1 cellular context compared by ENCODE assay signal in genomic region chr17:13750783-13751484, GRCh38.
TF ChIP-seq lines count a peak whose summit lies in the region.

No MANE protein-coding gene starts in this region.

TF ChIP-seq in SK-N-SH, 30 proteins besides CTCF, POLR2A, EP300 and RAD21:
- TF ChIP-seq PBX3 (IDR thresholded peaks at IDR 0.05) (peak; percentile 20; the same call in 1 of the 2 replicates), TEAD4 (IDR thresholded peaks at IDR 0.05; ENCODE audit: borderline replicate concordance, insufficient read depth) (0 out of 2 replicates have a peak, but pooled peaks have one; percentile 6), TCF12 (IDR thresholded peaks at IDR 0.05) (peak; percentile 59), CHD2 (IDR thresholded peaks at IDR 0.05; ENCODE audit: low read length, partially characterized antibody) (no peak)
TF ChIP-seq in SK-N-SH: peak in this region for 3.
